17 cellular contexts compared by ENCODE assay signal in the genomic region with DNA sequence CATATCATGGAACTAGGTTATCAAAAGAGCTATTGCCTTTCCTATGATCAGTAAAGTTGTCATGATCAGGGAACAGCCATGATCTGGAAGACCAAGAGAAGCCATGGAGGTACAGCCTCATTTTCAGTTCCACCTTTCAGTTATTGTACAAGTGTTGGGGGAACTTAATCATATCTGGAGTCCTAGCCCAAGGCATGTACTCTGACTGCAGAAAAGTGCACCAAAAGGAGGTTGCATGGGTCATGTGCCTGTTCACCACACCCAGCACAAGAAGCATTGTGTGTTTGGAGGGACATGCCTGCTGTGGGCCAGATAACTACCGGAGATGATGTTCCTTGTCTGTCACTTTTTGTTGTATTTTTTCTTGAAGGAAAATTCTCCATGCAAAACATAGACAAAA.
DNase-seq lines count a peak whose midpoint lies in the region; ATAC-seq and TF ChIP-seq lines count a peak whose summit lies in the region.
"Had no signal": no experiment of that assay in that cellular context is flagged by ENCODE, and none has a peak within 500 bp of the region (broad histone marks: within the 10 kb centered on the region; RNA-seq: fewer than 3 reads in every experiment).

No MANE protein-coding gene starts in this region.

- no peaks in the 10 kb centered on the region for H3K9me3 Mint-ChIP-seq in T-cell
- H3K9me3 Mint-ChIP-seq: activated B cell treated with CpG ODN at 0.5 μM for 24 hours had no signal

- no peaks in the 10 kb centered on the region for H3K27me3 Mint-ChIP-seq in T-cell
- H3K27me3 Mint-ChIP-seq: activated B cell treated with CpG ODN at 0.5 μM for 24 hours had no signal

- H3K4me1 Mint-ChIP-seq in T-cell, result peaks cover 0 to 6% (median 0%) of the 10 kb centered on the region in 3 donors

- TF ChIP-seq CTCF in GM13976 (IDR thresholded peaks at IDR 0.05; ENCODE audit: borderline replicate concordance, control extremely low read depth, extremely low read depth, insufficient read depth, missing control alignments), result no peak
- no peak for TF ChIP-seq CTCF in IMR-90 (conservative IDR thresholded peaks at IDR 0.05; ENCODE audit: low read depth, low read length)

- no peaks in the 10 kb centered on the region for H4K20me1 ChIP-seq in IMR-90 (ENCODE audit: insufficient read depth, low read length)

- no peaks in the 10 kb centered on the region for H3K36me3 Mint-ChIP-seq in T-cell
- H3K36me3 Mint-ChIP-seq: activated naive CD8-positive, alpha-beta T cell had no signal

- CTCF ChIA-PET in IMR-90 (lab: Yijun Ruan, JAX), result no interaction called here
- CTCF ChIA-PET in T-cell (lab: Charles Lee), result no interaction called here

- H3K4me3 Mint-ChIP-seq in T-cell, result no peak overlapping the region
- H3K4me3 Mint-ChIP-seq: activated B cell treated with CpG ODN at 0.5 μM for 24 hours; activated naive CD8-positive, alpha-beta T cell had no signal

- BruUV-seq in IMR-90 (replicated peaks; lab: Mats Ljungman, UMichigan), result no TSS peak

- H3K56ac ChIP-seq in IMR-90 (ENCODE audit: extremely low read depth, insufficient read depth, low read length), result no peak overlapping the region

- H4K5ac ChIP-seq in IMR-90 (ENCODE audit: low read depth, low read length), result no peak overlapping the region; the same call in 1 of the 2 replicates

- H3K27me3 ChIP-seq in IMR-90 (ENCODE audit: control insufficient read depth, insufficient read depth, low read length), result no peaks in the 10 kb centered on the region; the same call in 1 of the 2 replicates
- H3K27me3 ChIP-seq: MG63, pancreas had no signal

- dilution Hi-C loops in IMR-90 (cut with HindIII; ENCODE audit: low sequenced_read_pairs, unreplicated experiment), result no loop called here

- peaks cover 4% of the 10 kb centered on the region for H3K9me1 ChIP-seq in IMR-90 (ENCODE audit: insufficient read depth, low read length)

- H3K9ac ChIP-seq in IMR-90 (ENCODE audit: low read depth, low read length), result no peak overlapping the region
- H3K9ac ChIP-seq: SK-N-SH had no signal

- H2AK9ac ChIP-seq in IMR-90 (replicated peaks; ENCODE audit: low read depth, low read length, poor library complexity), result no peak overlapping the region

- H2AFZ ChIP-seq in IMR-90 (replicated peaks; ENCODE audit: low read length, poor library complexity), result no peak overlapping the region

- no peaks in the 10 kb centered on the region for H3K9me3 ChIP-seq in IMR-90 (ENCODE audit: control insufficient read depth, insufficient read depth, low read length)
- H3K9me3 ChIP-seq: MG63, pancreas, SK-N-SH had no signal

- no peaks in the 10 kb centered on the region for H3K79me1 ChIP-seq in IMR-90 (ENCODE audit: low read depth in 1 of 2, low read length in 2 of 2)

- no peak overlapping the region for H3K27ac ChIP-seq in IMR-90 (ENCODE audit: insufficient read depth, low read length)
- H3K27ac ChIP-seq: pancreas had no signal

- H2AK5ac ChIP-seq in IMR-90 (ENCODE audit: low read depth, low read length), result peak overlapping the region; percentile 74

- no peak overlapping the region for H4K91ac ChIP-seq in IMR-90 (ENCODE audit: insufficient read depth, low read depth, low read length)

- H3K27ac Mint-ChIP-seq in T-cell, result no peak overlapping the region
- H3K27ac Mint-ChIP-seq: activated B cell treated with CpG ODN at 0.5 μM for 24 hours; activated naive CD8-positive, alpha-beta T cell had no signal

- TF ChIP-seq POLR2A in IMR-90 (IDR thresholded peaks at IDR 0.05; ENCODE audit: low read depth, low read length), result no peak

- no peak overlapping the region for H3K4me2 ChIP-seq in IMR-90 (ENCODE audit: low read depth, low read length)
- H3K4me2 ChIP-seq: SK-N-SH had no signal

- WGBS in IMR-90 (ENCODE audit: extremely low coverage in 2 of 2, insufficient read length in 1 of 2), 2 experiments, result no CpG with 5 or more reads among the region's 1 CpG

- H2BK5ac ChIP-seq in IMR-90 (ENCODE audit: low read depth, low read length, poor library complexity, severe bottlenecking), result no peak overlapping the region

- intact Hi-C loops in IMR-90 (cut with micrococcal nuclease), result no loop called here

- H3K18ac ChIP-seq in IMR-90 (ENCODE audit: low read depth, low read length), result peak overlapping the region; percentile 65

- no peak overlapping the region for H3K4me3 ChIP-seq in IMR-90 (ENCODE audit: insufficient read depth, low read depth, low read length)
- H3K4me3 ChIP-seq: MG63, pancreas had no signal

- ATAC-seq in GM21367 (IDR thresholded peaks at IDR 0.05; ENCODE audit: unreplicated experiment), result peak; percentile 58
- peak; percentile 70 for ATAC-seq in HG02884 (IDR thresholded peaks at IDR 0.05; ENCODE audit: unreplicated experiment)
- ATAC-seq in IMR-90 (ENCODE audit: low read depth), result no peak
- ATAC-seq in T-cell (replicated peaks in 1 of 4), result no peak
- ATAC-seq: pancreas had no signal

- DNase-seq in GM13976 (ENCODE audit: low spot score) (peak; percentile 19), IMR-90 (no peak), SW480 (ENCODE audit: low spot score) (no peak), mesenteric fat pad (ENCODE audit: low spot score) (no peak), GDM1 (lab: John Stamatoyannopoulos, UW) (no peak), T-cell (no peak)
- DNase-seq: ACHN; activated B cell treated with CpG ODN at 0.5 μM for 24 hours; activated CD8-positive, alpha-beta memory T cell treated with anti-CD3 and anti-CD28 coated beads, Interleukin-2, amount 50 U/mL, for 4 hours; MG63; midbrain; pancreas; SK-N-SH; stimulated activated CD4-positive, alpha-beta T cell treated with anti-CD3 and anti-CD28 coated beads, Interleukin-12 subunit alpha, Interleukin-12 subunit beta, amount 100 ng/mL, for 4 hours had no signal

- in situ Hi-C loops in GM13976 (cut with MboI; ENCODE audit: low sequenced_read_pairs, unreplicated experiment), result no loop called here
- in situ Hi-C loops in IMR-90 (cut with MboI; ENCODE audit: low sequenced_read_pairs), result no loop called here

- no peak overlapping the region for H4K8ac ChIP-seq in IMR-90 (ENCODE audit: low read depth in 2 of 2, low read length in 2 of 2)

- H3K23ac ChIP-seq in IMR-90 (ENCODE audit: low read depth, low read length), result no peak overlapping the region

- H3K4ac ChIP-seq in IMR-90 (ENCODE audit: low read depth, low read length), result no peak overlapping the region

- no peak for TF ChIP-seq RAD21 in IMR-90 (IDR thresholded peaks at IDR 0.05; ENCODE audit: low read length)

- H2BK15ac ChIP-seq in IMR-90 (ENCODE audit: low read depth, low read length), result peak overlapping the region; percentile 81

- no peak overlapping the region for H3K14ac ChIP-seq in IMR-90 (replicated peaks; ENCODE audit: low read depth, low read length)

- H2BK120ac ChIP-seq in IMR-90 (ENCODE audit: low read depth, low read length), result 0 out of 2 replicates have a peak overlapping the region, but pooled peaks have one; percentile 11

- 0 out of 2 replicates have a peak overlapping the region, but pooled peaks have one; percentile 20 for H2BK20ac ChIP-seq in IMR-90 (ENCODE audit: low read depth, low read length)

- no peaks in the 10 kb centered on the region for H3K36me3 ChIP-seq in IMR-90 (ENCODE audit: control insufficient read depth, insufficient read depth, low read length)
- H3K36me3 ChIP-seq: MG63, pancreas had no signal

- peaks cover 7% of the 10 kb centered on the region for H3K4me1 ChIP-seq in IMR-90 (ENCODE audit: control insufficient read depth, insufficient read depth, low read length)
- H3K4me1 ChIP-seq: pancreas had no signal

- POLR2A ChIA-PET in IMR-90 (lab: Charles Lee; ENCODE audit: unreplicated experiment), result no interaction called here
- POLR2A ChIA-PET in T-cell (lab: Charles Lee), result no interaction called here

TF ChIP-seq in IMR-90, 13 proteins besides CTCF, POLR2A, EP300 and RAD21:
- TF ChIP-seq SMC3 (IDR thresholded peaks at IDR 0.05; ENCODE audit: low read depth, low read length), result no peak
- TF ChIP-seq, protein P1, sequence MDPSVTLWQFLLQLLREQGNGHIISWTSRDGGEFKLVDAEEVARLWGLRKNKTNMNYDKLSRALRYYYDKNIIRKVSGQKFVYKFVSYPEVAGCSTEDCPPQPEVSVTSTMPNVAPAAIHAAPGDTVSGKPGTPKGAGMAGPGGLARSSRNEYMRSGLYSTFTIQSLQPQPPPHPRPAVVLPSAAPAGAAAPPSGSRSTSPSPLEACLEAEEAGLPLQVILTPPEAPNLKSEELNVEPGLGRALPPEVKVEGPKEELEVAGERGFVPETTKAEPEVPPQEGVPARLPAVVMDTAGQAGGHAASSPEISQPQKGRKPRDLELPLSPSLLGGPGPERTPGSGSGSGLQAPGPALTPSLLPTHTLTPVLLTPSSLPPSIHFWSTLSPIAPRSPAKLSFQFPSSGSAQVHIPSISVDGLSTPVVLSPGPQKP (IDR thresholded peaks at IDR 0.05; ENCODE audit: borderline replicate concordance, low read depth, low read length), result no peak
- no peak for TF ChIP-seq CEBPB (IDR thresholded peaks at IDR 0.05; ENCODE audit: low read depth, low read length)
- no peak for TF ChIP-seq RCOR1 (IDR thresholded peaks at IDR 0.05; ENCODE audit: insufficient replicate concordance, low read length)
- TF ChIP-seq NFE2L2 (IDR thresholded peaks at IDR 0.05; ENCODE audit: low read depth, low read length), result no peak
- no peak for TF ChIP-seq MAZ (IDR thresholded peaks at IDR 0.05; ENCODE audit: borderline replicate concordance, low read depth, low read length)
- TF ChIP-seq MAFK (IDR thresholded peaks at IDR 0.05; ENCODE audit: low read depth, low read length), result no peak
- TF ChIP-seq, protein P2, sequence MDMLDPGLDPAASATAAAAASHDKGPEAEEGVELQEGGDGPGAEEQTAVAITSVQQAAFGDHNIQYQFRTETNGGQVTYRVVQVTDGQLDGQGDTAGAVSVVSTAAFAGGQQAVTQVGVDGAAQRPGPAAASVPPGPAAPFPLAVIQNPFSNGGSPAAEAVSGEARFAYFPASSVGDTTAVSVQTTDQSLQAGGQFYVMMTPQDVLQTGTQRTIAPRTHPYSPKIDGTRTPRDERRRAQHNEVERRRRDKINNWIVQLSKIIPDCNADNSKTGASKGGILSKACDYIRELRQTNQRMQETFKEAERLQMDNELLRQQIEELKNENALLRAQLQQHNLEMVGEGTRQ (IDR thresholded peaks at IDR 0.05; ENCODE audit: low read depth, low read length), result no peak
- TF ChIP-seq MXI1 (IDR thresholded peaks at IDR 0.05; ENCODE audit: borderline replicate concordance, low read depth, low read length), result no peak
- TF ChIP-seq FOS (IDR thresholded peaks at IDR 0.05; ENCODE audit: low read depth, low read length), result no peak
- TF ChIP-seq CHD1 (IDR thresholded peaks at IDR 0.05; ENCODE audit: low read depth, low read length), result no peak
- no peak for TF ChIP-seq RFX5 (IDR thresholded peaks at IDR 0.05; ENCODE audit: low read depth, low read length)
- no peak for TF ChIP-seq BHLHE40 (IDR thresholded peaks at IDR 0.05; ENCODE audit: low read depth, low read length)

Comparison
In these comparisons a context has a peak if more than half of its experiments do, and no peak if none do; other contexts are left out.
1. ATAC-seq: peak in GM21367 (single experiment) and HG02884 (single experiment); none in IMR-90 (single experiment) and T-cell (0 of 4).